1 cellular context compared by ENCODE assay signal in genomic region chr9:85940832-85941616, GRCh38.
TF ChIP-seq lines count a peak whose summit lies in the region.

Gene NAA35, plus strand, starts transcription at chr9:85941146. Its CDS starts 1,014 bp downstream, at chr9:85942160.

TF ChIP-seq in HepG2, 621 proteins besides CTCF, POLR2A, EP300 and RAD21 (continued from another document and continues in another):
- TF ChIP-seq GMEB1 (CRISPR knock-in tag; IDR thresholded peaks at IDR 0.05; ENCODE audit: borderline replicate concordance) (peak; percentile 89), SRY (CRISPR knock-in tag; IDR thresholded peaks at IDR 0.05) (no peak; the same call in 1 of the 2 replicates), ZNF761 (CRISPR knock-in tag; conservative IDR thresholded peaks at IDR 0.05) (peak; percentile 54; the same call in 1 of the 2 replicates), ZNF383 (CRISPR knock-in tag; IDR thresholded peaks at IDR 0.05; ENCODE audit: borderline replicate concordance) (no peak), ZNF337 (CRISPR knock-in tag; IDR thresholded peaks at IDR 0.05; ENCODE audit: borderline replicate concordance, low read depth) (no peak), DRAP1 (CRISPR knock-in tag; IDR thresholded peaks at IDR 0.05) (peak; percentile 78), MXD3 (CRISPR knock-in tag; IDR thresholded peaks at IDR 0.05) (peak; percentile 75; the same call in 1 of the 2 replicates), THAP9 (CRISPR knock-in tag; IDR thresholded peaks at IDR 0.05; ENCODE audit: borderline replicate concordance) (peak; percentile 99), ZNF275 (CRISPR knock-in tag; IDR thresholded peaks at IDR 0.05; ENCODE audit: borderline replicate concordance) (no peak), SIN3A (IDR thresholded peaks at IDR 0.05; ENCODE audit: borderline replicate concordance, low read depth, low read length) (peak; percentile 56; the same call in 1 of the 2 replicates), KAT7 (CRISPR knock-in tag; IDR thresholded peaks at IDR 0.05; ENCODE audit: borderline replicate concordance) (peak; percentile 60; the same call in 1 of the 2 replicates), ZBTB39 (CRISPR knock-in tag; IDR thresholded peaks at IDR 0.05) (peak; percentile 83; the same call in 1 of the 2 replicates), TARDBP (CRISPR knock-in tag; IDR thresholded peaks at IDR 0.05) (no peak), HINFP (CRISPR knock-in tag; IDR thresholded peaks at IDR 0.05; ENCODE audit: low read depth) (no peak), POLR2AphosphoS2 (IDR thresholded peaks at IDR 0.05; ENCODE audit: low read depth, low read length) (no peak), ZNF792 (CRISPR knock-in tag; IDR thresholded peaks at IDR 0.05) (no peak; the same call in 1 of the 2 replicates), FIP1L1 (IDR thresholded peaks at IDR 0.05; ENCODE audit: borderline replicate concordance, insufficient read depth, low read depth, low read length) (no peak), SRSF9 (IDR thresholded peaks at IDR 0.05; ENCODE audit: borderline replicate concordance, insufficient read depth, low read depth, low read length, poor library complexity, severe bottlenecking) (no peak), MAX (IDR thresholded peaks at IDR 0.05) (peak; percentile 85), NBN (conservative IDR thresholded peaks at IDR 0.05) (no peak), TBL1XR1 (IDR thresholded peaks at IDR 0.05; ENCODE audit: borderline replicate concordance, low read length, partially characterized antibody) (no peak), THAP11 (CRISPR knock-in tag; IDR thresholded peaks at IDR 0.05) (peak; percentile 88), KIAA2018 (CRISPR knock-in tag; IDR thresholded peaks at IDR 0.05; ENCODE audit: borderline replicate concordance) (no peak), ZNF224 (CRISPR knock-in tag; IDR thresholded peaks at IDR 0.05) (0 out of 2 replicates have a peak, but pooled peaks have one; percentile 23), JARID2 (CRISPR knock-in tag; IDR thresholded peaks at IDR 0.05; ENCODE audit: insufficient replicate concordance) (no peak), ESRRA (CRISPR knock-in tag; IDR thresholded peaks at IDR 0.05; ENCODE audit: low read depth) (no peak), ZNF605 (CRISPR knock-in tag; IDR thresholded peaks at IDR 0.05) (peak; percentile 24; the same call in 1 of the 2 replicates)
